ENCODE assay signal across 25 cellular contexts in genomic region chr4:74127745-74128144, GRCh38. TPM values are rescaled to one million over a fixed set of nuclear protein-coding genes. Genes with fewer than 3 reads are reported as not detected.
A peak's percentile ranks its signal among the peaks of the same experiment; 100 is the strongest.
DNase-seq lines count a peak whose midpoint lies in the region; ATAC-seq, FAIRE-seq and TF ChIP-seq lines count a peak whose summit lies in the region.
"Had no signal": no experiment of that assay in that cellular context is flagged by ENCODE, and none has a peak within 500 bp of the region (broad histone marks: within the 10 kb centered on the region; RNA-seq: fewer than 3 reads in every experiment).

No MANE protein-coding gene starts in this region.

- no peaks in the 10 kb centered on the region for H3F3A ChIP-seq in Loucy (ENCODE audit: low read depth)
- no peaks in the 10 kb centered on the region for H3F3A ChIP-seq in SK-N-SH (replicated peaks; ENCODE audit: insufficient read depth)
- H3F3A ChIP-seq in GM23338 (replicated peaks; ENCODE audit: low read depth), result no peaks in the 10 kb centered on the region

- WGBS in SK-N-SH (ENCODE audit: low lambda C conversion rate), result 39% methylated on average over 4 of the region's 4 CpGs
- 91% methylated on average over 4 of the region's 4 CpGs; no CpG with 5 or more reads in 1 of the 2 experiments for WGBS in H1 (ENCODE audit: extremely low coverage in 1 of 2, insufficient coverage in 1 of 2, insufficient read length in 1 of 2, insufficient replicate concordance in 2 of 2, low coverage in 1 of 2, low lambda C conversion rate in 2 of 2, missing lambda C conversion rate in 1 of 2), 2 experiments
- WGBS in endodermal cell (ENCODE audit: insufficient coverage in 1 of 2, insufficient read length in 1 of 2), 2 experiments, result 93% methylated on average over 4 of the region's 4 CpGs; no CpG with 5 or more reads in 1 of the 2 experiments

- H3K27me3 Mint-ChIP-seq in GM23338 (ENCODE audit: insufficient read depth, low read depth, poor library complexity) (peaks cover 6% of the 10 kb centered on the region), endodermal cell (ENCODE audit: insufficient read depth) (no peaks in the 10 kb centered on the region)

- no peak overlapping the region for H2BK12ac ChIP-seq in H1 (ENCODE audit: low read depth, low read length)

- no peak overlapping the region for H2BK15ac ChIP-seq in H1 (ENCODE audit: low read length)

- no peak overlapping the region for H3K4ac ChIP-seq in H1 (replicated peaks; ENCODE audit: insufficient read length, low read depth, low read length)

- H2AFZ ChIP-seq in Loucy (ENCODE audit: low read length) (no peak overlapping the region), SK-N-SH (ENCODE audit: low read depth) (0 out of 2 replicates have a peak overlapping the region, but pooled peaks have one; percentile 31), H1 (ENCODE audit: low read length) (no peak overlapping the region), GM23338 (no peak overlapping the region)

- peak in 1 of 2 experiments; percentile 34; a peak in 1 of 4 replicates for TF ChIP-seq EP300 in SK-N-SH (IDR thresholded peaks at IDR 0.05; ENCODE audit: borderline replicate concordance in 1 of 2, low read depth in 1 of 2, low read length in 1 of 2)
- TF ChIP-seq EP300 in H1 (IDR thresholded peaks at IDR 0.05; ENCODE audit: borderline replicate concordance in 1 of 2, low read depth in 2 of 2, low read length in 2 of 2), result no peak

- H3K4me3 ChIP-seq in Loucy (ENCODE audit: low read length, poor library complexity, severe bottlenecking) (peak overlapping the region; percentile 4), SK-N-SH (ENCODE audit: low read depth in 2 of 2, low read length in 1 of 2) (no peak overlapping the region), H1 (ENCODE audit: extremely low read depth in 1 of 4, insufficient read depth in 2 of 4, low read depth in 3 of 4, low read length in 4 of 4) (no peak overlapping the region), GM23338 (no peak overlapping the region), endodermal cell (ENCODE audit: low read length) (no peak overlapping the region)
- H3K4me3 ChIP-seq: A549; BLaER1 treated with 17β-estradiol and CSF1 and Interleukin-3, amounts not matched to agents 10 nM and 100 nM had no signal

- no peak overlapping the region for H3K18ac ChIP-seq in H1 (ENCODE audit: extremely low read depth, low read length)

- H3K4me1 ChIP-seq in Loucy (ENCODE audit: insufficient read depth, low read length, poor library complexity, severe bottlenecking) (peaks cover 6% of the 10 kb centered on the region), SK-N-SH (ENCODE audit: control insufficient read depth in 1 of 2, insufficient read depth in 2 of 2, low read depth in 1 of 2, low read length in 1 of 2) (no peaks in the 10 kb centered on the region), H1 (replicated peaks in 1 of 4; ENCODE audit: control insufficient read depth in 3 of 4, insufficient read depth in 4 of 4, low read length in 3 of 4) (no peaks in the 10 kb centered on the region), GM23338 (ENCODE audit: insufficient read depth) (no peaks in the 10 kb centered on the region), endodermal cell (ENCODE audit: control insufficient read depth, insufficient read depth, low read length) (no peaks in the 10 kb centered on the region)
- H3K4me1 ChIP-seq: Caco-2 had no signal

- H3K9me2 ChIP-seq in Loucy (replicated peaks; ENCODE audit: low read depth, low read length) (no peaks in the 10 kb centered on the region), SK-N-SH (no peaks in the 10 kb centered on the region), GM23338 (ENCODE audit: insufficient read depth) (peaks cover 3% of the 10 kb centered on the region; the same call in 1 of the 2 replicates)

- H3K23me2 ChIP-seq in H1 (ENCODE audit: low read depth, low read length), result peaks cover 1% of the 10 kb centered on the region; the same call in 1 of the 2 replicates

- peak; percentile 58 for FAIRE-seq in H1 (lab: Jason Lieb, UNC)
- FAIRE-seq: A549, D721Med, G401.6, GM12891, GM19239 had no signal

- CTCF ChIA-PET in SK-N-SH (lab: Yijun Ruan, JAX) (interaction anchor here (1.1 kb wide), 1 partner anchor 398 kb away, joined by 3 read pairs; no protein-coding TSS in a partner anchor), H1 (lab: Charles Lee; ENCODE audit: partially characterized antibody) (interaction anchor here (1.3 kb wide), 1 partner anchor 89 kb away, joined by 3 read pairs; the partner anchor contains the start of gene CXCL3)

- H4K8ac ChIP-seq in H1 (ENCODE audit: extremely low read depth, insufficient read depth, low read length), result no peak overlapping the region

- H4K5ac ChIP-seq in H1 (ENCODE audit: insufficient read length, low read depth, low read length), result no peak overlapping the region

- ATAC-seq in stimulated activated effector memory CD8-positive, alpha-beta T cell treated with anti-CD3 and anti-CD28 coated beads, Interleukin-12 subunit alpha, Interleukin-12 subunit beta, amount 100 ng/mL, for 72 hours, result no peak
- ATAC-seq in GM23338 (no peak), HG03460 (IDR thresholded peaks at IDR 0.05; ENCODE audit: unreplicated experiment) (no peak)
- ATAC-seq: A549; CD8-positive, alpha-beta T cell had no signal

- H3K14ac ChIP-seq in H1 (ENCODE audit: insufficient read length), result no peak overlapping the region

- H2BK120ac ChIP-seq in H1 (replicated peaks; ENCODE audit: low read depth, low read length), result no peak overlapping the region

- POLR2A ChIA-PET in SK-N-SH (lab: Yijun Ruan, JAX), result no interaction called here
- POLR2A ChIA-PET in H1 (lab: Charles Lee; ENCODE audit: partially characterized antibody), result no interaction called here

- no peak overlapping the region for H2AK5ac ChIP-seq in H1 (ENCODE audit: low read depth, low read length)

- no peaks in the 10 kb centered on the region for H3K4me1 Mint-ChIP-seq in stimulated activated effector memory CD8-positive, alpha-beta T cell treated with anti-CD3 and anti-CD28 coated beads, Interleukin-12 subunit alpha, Interleukin-12 subunit beta, amount 100 ng/mL, for 72 hours
- no peaks in the 10 kb centered on the region for H3K4me1 Mint-ChIP-seq in GM23338
- no peaks in the 10 kb centered on the region for H3K4me1 Mint-ChIP-seq in endodermal cell
- H3K4me1 Mint-ChIP-seq: B cell had no signal

- H3K4me3 Mint-ChIP-seq in stimulated activated effector memory CD8-positive, alpha-beta T cell treated with anti-CD3 and anti-CD28 coated beads, Interleukin-12 subunit alpha, Interleukin-12 subunit beta, amount 100 ng/mL, for 72 hours, result no peak overlapping the region
- H3K4me3 Mint-ChIP-seq in GM23338, result no peak overlapping the region
- H3K4me3 Mint-ChIP-seq in endodermal cell, result no peak overlapping the region
- H3K4me3 Mint-ChIP-seq: B cell; CD4-positive, alpha-beta T cell; CD8-positive, alpha-beta T cell had no signal

- H2BK5ac ChIP-seq in H1 (ENCODE audit: low read depth, low read length), result no peak overlapping the region

- peaks cover 3% of the 10 kb centered on the region for H3K9me3 Mint-ChIP-seq in stimulated activated effector memory CD8-positive, alpha-beta T cell treated with anti-CD3 and anti-CD28 coated beads, Interleukin-12 subunit alpha, Interleukin-12 subunit beta, amount 100 ng/mL, for 72 hours
- H3K9me3 Mint-ChIP-seq in GM23338 (peaks cover 71% of the 10 kb centered on the region), endodermal cell (peaks cover 23% of the 10 kb centered on the region)
- H3K9me3 Mint-ChIP-seq: CD8-positive, alpha-beta T cell had no signal

- H3K79me1 ChIP-seq in H1 (ENCODE audit: low read depth, low read length), result no peaks in the 10 kb centered on the region

- no peak overlapping the region for H3K23ac ChIP-seq in H1 (ENCODE audit: insufficient read length)

- no peak overlapping the region for H3K27ac Mint-ChIP-seq in stimulated activated effector memory CD8-positive, alpha-beta T cell treated with anti-CD3 and anti-CD28 coated beads, Interleukin-12 subunit alpha, Interleukin-12 subunit beta, amount 100 ng/mL, for 72 hours
- H3K27ac Mint-ChIP-seq in GM23338 (no peak overlapping the region), endodermal cell (no peak overlapping the region)
- H3K27ac Mint-ChIP-seq: B cell; CD4-positive, alpha-beta T cell; CD8-positive, alpha-beta T cell had no signal

- H3K79me2 ChIP-seq in Loucy (ENCODE audit: insufficient read depth, low read length) (no peaks in the 10 kb centered on the region), SK-N-SH (ENCODE audit: insufficient read depth) (no peaks in the 10 kb centered on the region), H1 (ENCODE audit: control insufficient read depth in 1 of 2, insufficient read depth in 2 of 2, low read length in 2 of 2) (no peaks in the 10 kb centered on the region), GM23338 (replicated peaks; ENCODE audit: insufficient read depth) (no peaks in the 10 kb centered on the region)

- H3K9ac ChIP-seq in Loucy (ENCODE audit: low read depth, low read length, poor library complexity, severe bottlenecking), result no peak overlapping the region
- no peak overlapping the region for H3K9ac ChIP-seq in SK-N-SH
- H3K9ac ChIP-seq in H1 (replicated peaks in 1 of 4; ENCODE audit: extremely low read depth in 1 of 4, low read depth in 3 of 4, low read length in 3 of 4), result no peak overlapping the region
- H3K9ac ChIP-seq in endodermal cell (ENCODE audit: extremely low read depth, low read length, poor library complexity, severe bottlenecking), result no peak overlapping the region
- H3K9ac ChIP-seq: BLaER1 treated with 17β-estradiol and CSF1 and Interleukin-3, amounts not matched to agents 10 nM and 100 nM had no signal

- no peak overlapping the region for H3K27ac ChIP-seq in SK-N-SH (ENCODE audit: low read depth in 2 of 2, low read length in 1 of 2)
- H3K27ac ChIP-seq in H1 (ENCODE audit: low read depth, low read length), result no peak overlapping the region
- H3K27ac ChIP-seq in GM23338 (ENCODE audit: low read depth), result no peak overlapping the region
- H3K27ac ChIP-seq in endodermal cell (ENCODE audit: low read depth, low read length), result no peak overlapping the region
- H3K27ac ChIP-seq: 22Rv1; A549; BLaER1 treated with 17β-estradiol and CSF1 and Interleukin-3, amounts not matched to agents 10 nM and 100 nM; C4-2B had no signal

- H3K27me3 ChIP-seq in Loucy (ENCODE audit: insufficient read depth, low read length, poor library complexity, severe bottlenecking) (no peaks in the 10 kb centered on the region), SK-N-SH (ENCODE audit: insufficient read depth) (no peaks in the 10 kb centered on the region), H1 (replicated peaks in 1 of 4; ENCODE audit: control insufficient read depth in 3 of 4, extremely low read depth in 1 of 4, insufficient read depth in 3 of 4, low read length in 3 of 4) (no peaks in the 10 kb centered on the region), GM23338 (ENCODE audit: insufficient read depth) (no peaks in the 10 kb centered on the region), endodermal cell (ENCODE audit: control insufficient read depth, insufficient read depth, low read length, poor library complexity, severe bottlenecking) (no peaks in the 10 kb centered on the region)
- H3K27me3 ChIP-seq: BLaER1 treated with 17β-estradiol and CSF1 and Interleukin-3, amounts not matched to agents 10 nM and 100 nM had no signal

- no peaks in the 10 kb centered on the region; the same call in 1 of the 2 replicates for H3K36me3 ChIP-seq in Loucy (ENCODE audit: insufficient read depth, low read length)
- H3K36me3 ChIP-seq in SK-N-SH (replicated peaks in 1 of 2; ENCODE audit: control insufficient read depth in 1 of 2, insufficient read depth in 2 of 2, low read length in 1 of 2), result no peaks in the 10 kb centered on the region
- peaks cover 0 to 6% (median 0%) of the 10 kb centered on the region in 4 experiments; a peak in 2 of 8 replicates for H3K36me3 ChIP-seq in H1 (ENCODE audit: control insufficient read depth in 2 of 4, insufficient read depth in 4 of 4, low read length in 3 of 4)
- peaks cover 8% of the 10 kb centered on the region for H3K36me3 ChIP-seq in GM23338 (ENCODE audit: insufficient read depth)
- no peaks in the 10 kb centered on the region for H3K36me3 ChIP-seq in endodermal cell (ENCODE audit: control insufficient read depth, insufficient read depth, low read length)
- H3K36me3 ChIP-seq: BLaER1 treated with 17β-estradiol and CSF1 and Interleukin-3, amounts not matched to agents 10 nM and 100 nM had no signal

- no peak for DNase-seq in SK-N-SH
- peak; percentile 77 for DNase-seq in amniotic epithelial cell (ENCODE audit: low read depth)
- DNase-seq in H1 (ENCODE audit: low read depth in 1 of 2, low spot score in 2 of 2), result no peak
- DNase-seq in stimulated activated effector memory CD8-positive, alpha-beta T cell treated with anti-CD3 and anti-CD28 coated beads, Interleukin-12 subunit alpha, Interleukin-12 subunit beta, amount 100 ng/mL, for 72 hours (ENCODE audit: low spot score in 2 of 2), result no peak
- no peak for DNase-seq in GM23338 (ENCODE audit: low spot score)
- DNase-seq in endodermal cell, result no peak
- DNase-seq: AML-193; Caco-2; Calu3; CD4-positive, alpha-beta T cell; CD8-positive, alpha-beta T cell; DMS79 treated with DMSO at 0.1 percent for 48 hours; GF-D8 had no signal

- H3K36me3 Mint-ChIP-seq in stimulated activated effector memory CD8-positive, alpha-beta T cell treated with anti-CD3 and anti-CD28 coated beads, Interleukin-12 subunit alpha, Interleukin-12 subunit beta, amount 100 ng/mL, for 72 hours, result no peaks in the 10 kb centered on the region
- H3K36me3 Mint-ChIP-seq in GM23338 (ENCODE audit: low read depth) (peaks cover 62% of the 10 kb centered on the region), endodermal cell (ENCODE audit: low read depth) (no peaks in the 10 kb centered on the region)
- H3K36me3 Mint-ChIP-seq: CD8-positive, alpha-beta T cell had no signal

- no peak overlapping the region for H2BK20ac ChIP-seq in H1 (ENCODE audit: low read length)

- H3K4me2 ChIP-seq in Loucy (ENCODE audit: low read depth, low read length, poor library complexity, severe bottlenecking) (peak overlapping the region; percentile 16), SK-N-SH (no peak overlapping the region), H1 (ENCODE audit: insufficient read depth in 1 of 2, low read depth in 2 of 2, low read length in 2 of 2) (no peak overlapping the region), GM23338 (no peak overlapping the region)
- H3K4me2 ChIP-seq: A549; BLaER1 treated with 17β-estradiol and CSF1 and Interleukin-3, amounts not matched to agents 10 nM and 100 nM had no signal

- no peaks in the 10 kb centered on the region for H4K20me1 ChIP-seq in Loucy (ENCODE audit: insufficient read depth, low read length, poor library complexity, severe bottlenecking)
- no peaks in the 10 kb centered on the region for H4K20me1 ChIP-seq in SK-N-SH (ENCODE audit: insufficient read depth)
- H4K20me1 ChIP-seq in H1 (replicated peaks in 1 of 2; ENCODE audit: control insufficient read depth in 1 of 2, insufficient read depth in 2 of 2, low read length in 2 of 2), result no peaks in the 10 kb centered on the region
- no peaks in the 10 kb centered on the region for H4K20me1 ChIP-seq in GM23338 (replicated peaks; ENCODE audit: insufficient read depth)
- H4K20me1 ChIP-seq: BLaER1 treated with 17β-estradiol and CSF1 and Interleukin-3, amounts not matched to agents 10 nM and 100 nM had no signal

- H3K56ac ChIP-seq in H1 (replicated peaks; ENCODE audit: insufficient read length, low read depth, low read length), result no peak overlapping the region

- no peak for TF ChIP-seq RAD21 in SK-N-SH (IDR thresholded peaks at IDR 0.05; ENCODE audit: low read length)
- no peak for TF ChIP-seq RAD21 in H1 (IDR thresholded peaks at IDR 0.05 in 1 of 2, conservative IDR thresholded peaks at IDR 0.05 in 1 of 2; ENCODE audit: low read depth in 2 of 2, low read length in 2 of 2)

- H3K9me3 ChIP-seq in Loucy (ENCODE audit: insufficient read depth, low read depth, low read length), result peaks cover 4% of the 10 kb centered on the region; the same call in 1 of the 2 replicates
- H3K9me3 ChIP-seq in SK-N-SH, result no peaks in the 10 kb centered on the region; the same call in none of the 2 replicates
- H3K9me3 ChIP-seq in H1 (ENCODE audit: insufficient read depth in 2 of 2, low read depth in 1 of 2, low read length in 1 of 2), result peaks cover 17 to 21% of the 10 kb centered on the region in 2 experiments; a peak in 3 of 4 replicates
- H3K9me3 ChIP-seq in endodermal cell (ENCODE audit: control insufficient read depth, low read length), result peaks cover 4% of the 10 kb centered on the region
- H3K9me3 ChIP-seq: Caco-2 had no signal

- H4K91ac ChIP-seq in H1 (replicated peaks; ENCODE audit: insufficient read length, low read length), result no peak overlapping the region

- TF ChIP-seq POLR2A in H1 (IDR thresholded peaks at IDR 0.05; ENCODE audit: control extremely low read depth in 1 of 2, low read depth in 2 of 2, low read length in 2 of 2), result no peak

- TF ChIP-seq CTCF in Loucy (conservative IDR thresholded peaks at IDR 0.05; ENCODE audit: low read length) (no peak), SK-N-SH (IDR thresholded peaks at IDR 0.05) (no peak), H1 (IDR thresholded peaks at IDR 0.05; ENCODE audit: control extremely low read depth in 1 of 3, insufficient read depth in 1 of 3, low read depth in 1 of 3, low read length in 3 of 3) (no peak), GM23338 (conservative IDR thresholded peaks at IDR 0.05; ENCODE audit: low read depth in 2 of 2) (no peak), endodermal cell (conservative IDR thresholded peaks at IDR 0.05) (no peak)

RNA-seq across cellular contexts. Expression of gene CXCL2, which starts 28.8 kb away (rescaled TPM):
- polyA plus RNA-seq in SK-N-SH (2012; rRNA removed) (20.9 and 33.7 TPM in 2 replicates), H1 (2011; rRNA removed) (0.63 and 0.72 TPM in 2 replicates), GM23338 (2016; fragmentation: Nextera tagmentation; extraction: Ambion mirVana) (3.3 TPM in 2 replicates)
- polyA plus RNA-seq in SK-N-SH (2012; cell fraction: cytosol; rRNA removed), result 11.6 and 21.0 TPM in 2 replicates
- polyA plus RNA-seq in SK-N-SH (2012; cell fraction: nucleus; rRNA removed), result 125 and 134 TPM in 2 replicates
- total RNA-seq in H1 (2021; fragmentation: NEBNext Ultra II Directional; extraction: Animal tissue kit (Norgen Biotek cat#: 25700)), result 0.73 and 1.5 TPM in 2 replicates
- polyA plus RNA-seq in H1 (2011; cell fraction: cytosol; rRNA removed), result 0.28 TPM
- 2.1 TPM for polyA plus RNA-seq in H1 (2011; cell fraction: nucleus; rRNA removed)
- 0.50 to 0.82 TPM (median 0.68 TPM) in 4 replicates for polyA plus RNA-seq in H1 (2012, experiment 1 of 2)
- 0.25 TPM for polyA plus RNA-seq in H1 (2012, experiment 2 of 2)
- 1.4 TPM for polyA plus RNA-seq in H1 (2013, experiment 1 of 2)
- 0.96 TPM for polyA plus RNA-seq in H1 (2013, experiment 2 of 2)
- 0.25 and 0.61 TPM in 2 replicates for polyA minus RNA-seq in H1 (2011; rRNA and poly(A)+ RNA removed)
- polyA minus RNA-seq in H1 (2011; cell fraction: cytosol; rRNA and poly(A)+ RNA removed), result 3.4 TPM
- polyA minus RNA-seq in H1 (2011; cell fraction: nucleus; rRNA and poly(A)+ RNA removed), result 5.3 TPM
- 4.2 and 7.8 TPM in 2 replicates for total RNA-seq in GM23338 (2014; rRNA removed; shearing (Covaris generic))
- total RNA-seq in endodermal cell, result 1 to 10 TPM in 1 of 2 donors, under 1 TPM in 1; 0.44 to 1.5 TPM
- polyA plus RNA-seq in endodermal cell (2013, experiment 1 of 2), result 0.78 TPM
- 0.58 TPM for polyA plus RNA-seq in endodermal cell (2013, experiment 2 of 2)
- total RNA-seq: A172, B cell had no signal

RNA-seq across cellular contexts. Expression of gene MTHFD2L, which starts 30.2 kb away (rescaled TPM):
- polyA plus RNA-seq in SK-N-SH (2012; rRNA removed) (4.8 and 8.2 TPM in 2 replicates), H1 (2011; rRNA removed) (4.4 and 5.4 TPM in 2 replicates), GM23338 (2016; fragmentation: Nextera tagmentation; extraction: Ambion mirVana) (35.2 and 35.7 TPM in 2 replicates)
- 5.9 and 8.4 TPM in 2 replicates for polyA plus RNA-seq in SK-N-SH (2012; cell fraction: cytosol; rRNA removed)
- polyA plus RNA-seq in SK-N-SH (2012; cell fraction: nucleus; rRNA removed), result 4.2 and 11.6 TPM in 2 replicates
- 11.0 and 15.0 TPM in 2 replicates for total RNA-seq in H1 (2021; fragmentation: NEBNext Ultra II Directional; extraction: Animal tissue kit (Norgen Biotek cat#: 25700))
- polyA plus RNA-seq in H1 (2011; cell fraction: cytosol; rRNA removed), result 7.7 TPM
- polyA plus RNA-seq in H1 (2011; cell fraction: nucleus; rRNA removed), result 4.0 TPM
- 4.3 to 9.8 TPM (median 5.1 TPM) in 4 replicates for polyA plus RNA-seq in H1 (2012, experiment 1 of 2)
- 1.5 TPM for polyA plus RNA-seq in H1 (2012, experiment 2 of 2)
- 9.1 TPM for polyA plus RNA-seq in H1 (2013, experiment 1 of 2)
- 8.0 TPM for polyA plus RNA-seq in H1 (2013, experiment 2 of 2)
- 7.5 and 10.7 TPM in 2 replicates for polyA minus RNA-seq in H1 (2011; rRNA and poly(A)+ RNA removed)
- 6.7 TPM for polyA minus RNA-seq in H1 (2011; cell fraction: cytosol; rRNA and poly(A)+ RNA removed)
- polyA minus RNA-seq in H1 (2011; cell fraction: nucleus; rRNA and poly(A)+ RNA removed), result 35.3 TPM
- total RNA-seq in GM23338 (2014; rRNA removed; shearing (Covaris generic)), result 24.4 and 29.2 TPM in 2 replicates
- total RNA-seq in endodermal cell, result 10 to 100 TPM; 10.4 to 11.5 TPM
- 11.6 TPM for polyA plus RNA-seq in endodermal cell (2013, experiment 1 of 2)
- 13.1 TPM for polyA plus RNA-seq in endodermal cell (2013, experiment 2 of 2)
